In genomic region chr7:155717010-155717744, GRCh38 we compare ENCODE assay signal across 20 cellular contexts.
"Had no signal": no experiment of that assay in that cellular context is flagged by ENCODE, and none has a peak within 500 bp of the region (broad histone marks: within the 10 kb centered on the region; RNA-seq: fewer than 3 reads in every experiment).

No MANE protein-coding gene starts in this region.

- ATAC-seq: activated naive CD4-positive, alpha-beta T cell treated with anti-CD3 and anti-CD28 coated beads, Interleukin-2, amount 50 U/mL, for 72 hours; SK-N-SH treated with all-trans-retinoic acid at 6 μM for 48 hours; stimulated activated naive B cell treated with anti-CD40 and anti-IgM and Interleukin-4, amounts not matched to agents 10 μg/mL and 1 μg/mL and 100 μg/mL, for 72 hours; upper lobe of right lung had no signal

- H3K27ac Mint-ChIP-seq: activated T-helper 1 cell treated with anti-CD3 and anti-CD28 coated beads, Interleukin-12 subunit alpha, Interleukin-12 subunit beta, Interleukin-2, Interleukin-4 antibody, amounts not matched to agents 30 ng/mL and 10 ng/mL and 1 ng/mL, durations not matched to agents 14 hours and 24 hours and 36 hours; stimulated activated naive B cell treated with anti-CD40 and anti-IgM and Interleukin-4, amounts not matched to agents 10 μg/mL and 1 μg/mL and 100 μg/mL, for 72 hours had no signal

- H3K4me3 Mint-ChIP-seq: activated T-helper 1 cell treated with anti-CD3 and anti-CD28 coated beads, Interleukin-12 subunit alpha, Interleukin-12 subunit beta, Interleukin-2, Interleukin-4 antibody, amounts not matched to agents 30 ng/mL and 10 ng/mL and 1 ng/mL, durations not matched to agents 14 hours and 24 hours and 36 hours; stimulated activated naive B cell treated with anti-CD40 and anti-IgM and Interleukin-4, amounts not matched to agents 10 μg/mL and 1 μg/mL and 100 μg/mL, for 72 hours had no signal

- H3K27me3 ChIP-seq: dorsolateral prefrontal cortex, sigmoid colon, upper lobe of right lung had no signal

- DNase-seq: activated CD4-positive, alpha-beta T cell treated with anti-CD3 and anti-CD28 coated beads, Interleukin-2, amount 50 U/mL, for 1 hour; activated CD4-positive, CD25-positive, alpha-beta regulatory T cell treated with anti-CD3 and anti-CD28 coated beads, Interleukin-2, amount 50 U/mL, for 72 hours; activated gamma-delta T cell treated with Interleukin-2 at 50 U/mL for 16 hours; amygdala; dorsolateral prefrontal cortex; foreskin fibroblast; hippocampal formation; mammary epithelial cell; sigmoid colon; stimulated activated CD4-positive, alpha-beta T cell treated with anti-CD3 and anti-CD28 coated beads, Interleukin-4, amount 100 ng/mL, for 4 hours; stimulated activated naive B cell treated with anti-CD40 and anti-IgM and Interleukin-4, amounts not matched to agents 10 μg/mL and 1 μg/mL and 100 μg/mL, for 72 hours; T-helper 1 cell; T-helper 9 cell; upper lobe of right lung had no signal

- H3K4me1 ChIP-seq: upper lobe of right lung had no signal

- H2AFZ ChIP-seq: parathyroid adenoma had no signal

- H3K27ac ChIP-seq: dorsolateral prefrontal cortex, epithelial cell of prostate, parathyroid adenoma, sigmoid colon, upper lobe of right lung had no signal

- H3K9ac ChIP-seq: parathyroid adenoma had no signal

- H3K9me3 ChIP-seq: sigmoid colon, upper lobe of right lung had no signal

- H3K4me3 ChIP-seq: dorsolateral prefrontal cortex, sigmoid colon, upper lobe of right lung had no signal

- H3K27me3 Mint-ChIP-seq: stimulated activated naive B cell treated with anti-CD40 and anti-IgM and Interleukin-4, amounts not matched to agents 10 μg/mL and 1 μg/mL and 100 μg/mL, for 72 hours had no signal

- FAIRE-seq: islet of Langerhans had no signal

- H3K9me3 Mint-ChIP-seq: activated naive CD4-positive, alpha-beta T cell treated with anti-CD3 and anti-CD28 coated beads, Interleukin-2, amount 50 U/mL, for 72 hours; activated T-helper 1 cell treated with anti-CD3 and anti-CD28 coated beads, Interleukin-12 subunit alpha, Interleukin-12 subunit beta, Interleukin-2, Interleukin-4 antibody, amounts not matched to agents 30 ng/mL and 10 ng/mL and 1 ng/mL, durations not matched to agents 14 hours and 24 hours and 36 hours; stimulated activated naive B cell treated with anti-CD40 and anti-IgM and Interleukin-4, amounts not matched to agents 10 μg/mL and 1 μg/mL and 100 μg/mL, for 72 hours had no signal
